ENCODE assay signal across 8 cellular contexts in genomic region chr21:25039461-25040380, GRCh38.
DNase-seq lines count a peak whose midpoint lies in the region; ATAC-seq and TF ChIP-seq lines count a peak whose summit lies in the region.

No MANE protein-coding gene starts in this region.

- H3K9me3 ChIP-seq in HUES48 (ENCODE audit: control insufficient read depth, insufficient read depth, low read length), result no peaks in the 10 kb centered on the region
- H3K9me3 ChIP-seq in Panc1 (ENCODE audit: control insufficient read depth, insufficient read depth, low read depth, low read length), result no peaks in the 10 kb centered on the region
- no peaks in the 10 kb centered on the region for H3K9me3 ChIP-seq in left lung
- no peaks in the 10 kb centered on the region for H3K9me3 ChIP-seq in upper lobe of right lung

- intact Hi-C loops in Panc1 (cut with micrococcal nuclease; ENCODE audit: unreplicated experiment), result no loop called here
- intact Hi-C loops in left lung (cut with DNase I), result no loop called here
- intact Hi-C loops in upper lobe of right lung (cut with DNase I), result no loop called here
- intact Hi-C loops in posterior cingulate gyrus (cut with DNase I), result no loop called here

- no peaks in the 10 kb centered on the region for H3K27me3 ChIP-seq in HUES48 (ENCODE audit: control insufficient read depth, insufficient read depth, low read length)
- H3K27me3 ChIP-seq in Panc1 (ENCODE audit: control insufficient read depth, insufficient read depth, low read length), result no peaks in the 10 kb centered on the region
- H3K27me3 ChIP-seq in left lung, result no peaks in the 10 kb centered on the region
- H3K27me3 ChIP-seq in upper lobe of right lung, result no peaks in the 10 kb centered on the region

- peak overlapping the region; percentile 31 for H3K4me3 ChIP-seq in HUES48 (ENCODE audit: low read depth, low read length)
- 0 out of 4 replicates have a peak overlapping the region, but pooled peaks of 1 of the 2 experiments have one; percentile 5 for H3K4me3 ChIP-seq in Panc1 (ENCODE audit: low read depth in 2 of 2, low read length in 2 of 2)
- H3K4me3 ChIP-seq in left lung, result no peak overlapping the region
- no peak overlapping the region for H3K4me3 ChIP-seq in upper lobe of right lung

- no peak overlapping the region for H3K27ac ChIP-seq in HUES48 (ENCODE audit: low read depth, low read length)
- no peak overlapping the region for H3K27ac ChIP-seq in Panc1 (ENCODE audit: low read length)
- no peak overlapping the region for H3K27ac ChIP-seq in left lung
- H3K27ac ChIP-seq in upper lobe of right lung, result no peak overlapping the region

- TF ChIP-seq CTCF in GM12872 (IDR thresholded peaks at IDR 0.05; ENCODE audit: insufficient read depth, low read depth, low read length) (peak; percentile 47; the same call in 2 of the 3 replicates), Panc1 (IDR thresholded peaks at IDR 0.05) (peak; percentile 24; the same call in 1 of the 2 replicates), left lung (IDR thresholded peaks at IDR 0.05) (no peak), upper lobe of right lung (IDR thresholded peaks at IDR 0.05) (no peak)

- POLR2A ChIA-PET in Panc1 (lab: Charles Lee), result no interaction called here

- no TSS peak for BruUV-seq in Panc1 (replicated peaks; lab: Mats Ljungman, UMichigan)

- CTCF ChIA-PET in Panc1 (lab: Charles Lee), result no interaction called here

- 0 out of 2 replicates have a peak, but pooled peaks cover 5% of the 10 kb centered on the region for H3K4me1 ChIP-seq in HUES48 (ENCODE audit: control insufficient read depth, insufficient read depth, low read length)
- H3K4me1 ChIP-seq in Panc1 (ENCODE audit: control insufficient read depth, insufficient read depth, low read length), result no peaks in the 10 kb centered on the region
- no peaks in the 10 kb centered on the region for H3K4me1 ChIP-seq in left lung
- H3K4me1 ChIP-seq in upper lobe of right lung, result no peaks in the 10 kb centered on the region

- ATAC-seq in GM21723 (IDR thresholded peaks at IDR 0.05; ENCODE audit: unreplicated experiment), result peak; percentile 94
- ATAC-seq in Panc1, result no peak
- peak; percentile 49 for ATAC-seq in left lung
- no peak for ATAC-seq in upper lobe of right lung

- DNase-seq in Panc1 (ENCODE audit: low read depth, low spot score), result peak; percentile 4
- DNase-seq in left lung, result no peak
- no peak for DNase-seq in upper lobe of right lung
- DNase-seq in DMS 273 (lab: John Stamatoyannopoulos, UW; ENCODE audit: unreplicated experiment), result no peak
- DNase-seq in posterior cingulate gyrus, result no peak

- no peaks in the 10 kb centered on the region for H3K36me3 ChIP-seq in HUES48 (ENCODE audit: control insufficient read depth, insufficient read depth, low read length)
- H3K36me3 ChIP-seq in Panc1 (ENCODE audit: control insufficient read depth, insufficient read depth, low read length), result no peaks in the 10 kb centered on the region
- H3K36me3 ChIP-seq in left lung, result no peaks in the 10 kb centered on the region
- no peaks in the 10 kb centered on the region for H3K36me3 ChIP-seq in upper lobe of right lung

- no peak overlapping the region for H3K9ac ChIP-seq in HUES48 (ENCODE audit: low read depth, low read length)

- in situ Hi-C loops in Panc1 (cut with HindIII; ENCODE audit: low pct_unique_long_range_greater_than_20kb, low sequenced_read_pairs), result no loop called here

Comparison
In these comparisons a context has a peak if more than half of its experiments do, and no peak if none do; other contexts are left out.
1. CTCF ChIP-seq: peak in GM12872 (single experiment) and Panc1 (single experiment); none in left lung (0 of 2) and upper lobe of right lung (single experiment).
2. ATAC-seq: peak in GM21723 (single experiment) and left lung (single experiment); none in Panc1 (single experiment) and upper lobe of right lung (single experiment).